Comparison of ENCODE assay signal across 1 cellular context in the genomic region with DNA sequence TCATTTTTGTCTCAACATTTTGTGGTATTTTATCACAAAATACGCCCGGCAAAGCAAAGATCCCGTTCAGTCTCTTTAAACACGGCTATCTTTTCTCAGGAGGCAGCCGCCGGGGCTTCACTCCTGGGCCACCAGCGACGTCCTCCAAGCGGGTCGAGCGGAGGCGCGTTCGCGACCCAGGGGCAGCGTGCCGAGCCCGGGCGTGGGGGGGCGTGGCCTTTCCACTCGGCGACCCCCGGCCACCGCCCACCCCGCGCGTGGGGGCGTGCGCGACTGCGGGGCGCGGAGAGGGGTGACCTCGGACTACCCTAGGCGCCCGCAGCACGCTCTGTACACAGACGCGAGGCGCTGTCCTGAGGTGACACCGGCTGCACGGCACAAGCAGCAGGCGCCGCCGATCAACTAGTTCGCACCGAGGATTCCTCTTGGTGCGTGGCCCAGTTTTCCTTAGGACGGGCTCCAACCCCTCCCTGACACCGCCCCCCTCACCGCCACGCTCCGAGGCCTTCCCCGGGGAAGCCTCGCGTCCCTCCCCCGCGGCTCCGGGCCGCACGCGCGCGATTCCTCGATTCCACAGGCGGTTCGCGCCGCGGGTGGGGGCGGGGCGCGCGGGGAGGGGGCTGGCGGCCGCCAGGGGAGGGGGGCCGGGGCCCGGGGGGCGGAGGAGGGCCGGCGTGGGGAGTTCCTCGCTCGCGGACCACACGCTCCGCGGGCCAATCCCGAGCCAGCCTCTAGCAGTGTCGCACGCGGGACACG.
A peak's percentile ranks its signal among the peaks of the same experiment; 100 is the strongest.
TF ChIP-seq lines count a peak whose summit lies in the region.

No MANE protein-coding gene starts in this region.

TF ChIP-seq in HepG2, 621 proteins besides CTCF, POLR2A, EP300 and RAD21 (continued from another document and continues in another):
- TF ChIP-seq, protein P1, sequence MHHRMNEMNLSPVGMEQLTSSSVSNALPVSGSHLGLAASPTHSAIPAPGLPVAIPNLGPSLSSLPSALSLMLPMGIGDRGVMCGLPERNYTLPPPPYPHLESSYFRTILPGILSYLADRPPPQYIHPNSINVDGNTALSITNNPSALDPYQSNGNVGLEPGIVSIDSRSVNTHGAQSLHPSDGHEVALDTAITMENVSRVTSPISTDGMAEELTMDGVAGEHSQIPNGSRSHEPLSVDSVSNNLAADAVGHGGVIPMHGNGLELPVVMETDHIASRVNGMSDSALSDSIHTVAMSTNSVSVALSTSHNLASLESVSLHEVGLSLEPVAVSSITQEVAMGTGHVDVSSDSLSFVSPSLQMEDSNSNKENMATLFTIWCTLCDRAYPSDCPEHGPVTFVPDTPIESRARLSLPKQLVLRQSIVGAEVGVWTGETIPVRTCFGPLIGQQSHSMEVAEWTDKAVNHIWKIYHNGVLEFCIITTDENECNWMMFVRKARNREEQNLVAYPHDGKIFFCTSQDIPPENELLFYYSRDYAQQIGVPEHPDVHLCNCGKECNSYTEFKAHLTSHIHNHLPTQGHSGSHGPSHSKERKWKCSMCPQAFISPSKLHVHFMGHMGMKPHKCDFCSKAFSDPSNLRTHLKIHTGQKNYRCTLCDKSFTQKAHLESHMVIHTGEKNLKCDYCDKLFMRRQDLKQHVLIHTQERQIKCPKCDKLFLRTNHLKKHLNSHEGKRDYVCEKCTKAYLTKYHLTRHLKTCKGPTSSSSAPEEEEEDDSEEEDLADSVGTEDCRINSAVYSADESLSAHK (CRISPR knock-in tag; IDR thresholded peaks at IDR 0.05; ENCODE audit: borderline replicate concordance), result no peak
- TF ChIP-seq ZNF841 (CRISPR knock-in tag; IDR thresholded peaks at IDR 0.05; ENCODE audit: borderline replicate concordance), result peak; percentile 68; the same call in 1 of the 2 replicates
- 0 out of 2 replicates have a peak, but pooled peaks have one; percentile 21 for TF ChIP-seq ZNF773 (CRISPR knock-in tag; IDR thresholded peaks at IDR 0.05; ENCODE audit: borderline replicate concordance)
- TF ChIP-seq, protein P2, sequence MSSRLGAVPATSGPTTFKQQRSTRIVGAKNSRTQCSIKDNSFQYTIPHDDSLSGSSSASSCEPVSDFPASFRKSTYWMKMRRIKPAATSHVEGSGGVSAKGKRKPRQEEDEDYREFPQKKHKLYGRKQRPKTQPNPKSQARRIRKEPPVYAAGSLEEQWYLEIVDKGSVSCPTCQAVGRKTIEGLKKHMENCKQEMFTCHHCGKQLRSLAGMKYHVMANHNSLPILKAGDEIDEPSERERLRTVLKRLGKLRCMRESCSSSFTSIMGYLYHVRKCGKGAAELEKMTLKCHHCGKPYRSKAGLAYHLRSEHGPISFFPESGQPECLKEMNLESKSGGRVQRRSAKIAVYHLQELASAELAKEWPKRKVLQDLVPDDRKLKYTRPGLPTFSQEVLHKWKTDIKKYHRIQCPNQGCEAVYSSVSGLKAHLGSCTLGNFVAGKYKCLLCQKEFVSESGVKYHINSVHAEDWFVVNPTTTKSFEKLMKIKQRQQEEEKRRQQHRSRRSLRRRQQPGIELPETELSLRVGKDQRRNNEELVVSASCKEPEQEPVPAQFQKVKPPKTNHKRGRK (CRISPR knock-in tag; IDR thresholded peaks at IDR 0.05), result 0 out of 2 replicates have a peak, but pooled peaks have one; percentile 10
- TF ChIP-seq ZNF782 (CRISPR knock-in tag; IDR thresholded peaks at IDR 0.05; ENCODE audit: borderline replicate concordance), result no peak; the same call in 1 of the 2 replicates
- no peak for TF ChIP-seq TBP (CRISPR knock-in tag; IDR thresholded peaks at IDR 0.05)
- TF ChIP-seq POLR2AphosphoS5 (IDR thresholded peaks at IDR 0.05; ENCODE audit: low read depth, low read length), result peak; percentile 82; the same call in 1 of the 2 replicates
- peak; percentile 93 for TF ChIP-seq ZNF558 (CRISPR knock-in tag; IDR thresholded peaks at IDR 0.05; ENCODE audit: borderline replicate concordance)
- TF ChIP-seq, protein P3, sequence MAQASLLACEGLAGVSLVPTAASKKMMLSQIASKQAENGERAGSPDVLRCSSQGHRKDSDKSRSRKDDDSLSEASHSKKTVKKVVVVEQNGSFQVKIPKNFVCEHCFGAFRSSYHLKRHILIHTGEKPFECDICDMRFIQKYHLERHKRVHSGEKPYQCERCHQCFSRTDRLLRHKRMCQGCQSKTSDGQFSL (CRISPR knock-in tag; IDR thresholded peaks at IDR 0.05), result peak; percentile 42; the same call in 1 of the 2 replicates
- no peak for TF ChIP-seq ZNF263 (CRISPR knock-in tag; IDR thresholded peaks at IDR 0.05)
- TF ChIP-seq ZKSCAN1 (IDR thresholded peaks at IDR 0.05; ENCODE audit: low read length), result no peak
- no peak for TF ChIP-seq PHB2 (IDR thresholded peaks at IDR 0.05; ENCODE audit: partially characterized antibody)
- peak; percentile 17 for TF ChIP-seq HNRNPK (IDR thresholded peaks at IDR 0.05; ENCODE audit: low read depth, low read length, poor library complexity, severe bottlenecking)
- peak; percentile 44 for TF ChIP-seq ARHGAP35 (CRISPR knock-in tag; IDR thresholded peaks at IDR 0.05; ENCODE audit: borderline replicate concordance)
- TF ChIP-seq MIER3 (CRISPR knock-in tag; IDR thresholded peaks at IDR 0.05; ENCODE audit: borderline replicate concordance), result no peak
- no peak for TF ChIP-seq SPEN (CRISPR knock-in tag; IDR thresholded peaks at IDR 0.05; ENCODE audit: low read depth)
- TF ChIP-seq SP4 (CRISPR knock-in tag; IDR thresholded peaks at IDR 0.05), result peak; percentile 69
- TF ChIP-seq, protein P4, sequence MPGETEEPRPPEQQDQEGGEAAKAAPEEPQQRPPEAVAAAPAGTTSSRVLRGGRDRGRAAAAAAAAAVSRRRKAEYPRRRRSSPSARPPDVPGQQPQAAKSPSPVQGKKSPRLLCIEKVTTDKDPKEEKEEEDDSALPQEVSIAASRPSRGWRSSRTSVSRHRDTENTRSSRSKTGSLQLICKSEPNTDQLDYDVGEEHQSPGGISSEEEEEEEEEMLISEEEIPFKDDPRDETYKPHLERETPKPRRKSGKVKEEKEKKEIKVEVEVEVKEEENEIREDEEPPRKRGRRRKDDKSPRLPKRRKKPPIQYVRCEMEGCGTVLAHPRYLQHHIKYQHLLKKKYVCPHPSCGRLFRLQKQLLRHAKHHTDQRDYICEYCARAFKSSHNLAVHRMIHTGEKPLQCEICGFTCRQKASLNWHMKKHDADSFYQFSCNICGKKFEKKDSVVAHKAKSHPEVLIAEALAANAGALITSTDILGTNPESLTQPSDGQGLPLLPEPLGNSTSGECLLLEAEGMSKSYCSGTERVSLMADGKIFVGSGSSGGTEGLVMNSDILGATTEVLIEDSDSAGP (CRISPR knock-in tag; IDR thresholded peaks at IDR 0.05; ENCODE audit: borderline replicate concordance), result no peak
- peak; percentile 68; the same call in 1 of the 2 replicates for TF ChIP-seq ZNF589 (CRISPR knock-in tag; conservative IDR thresholded peaks at IDR 0.05)
- TF ChIP-seq ZNF382 (CRISPR knock-in tag; IDR thresholded peaks at IDR 0.05; ENCODE audit: borderline replicate concordance), result no peak
- peak; percentile 57; the same call in 1 of the 2 replicates for TF ChIP-seq KLF15 (CRISPR knock-in tag; IDR thresholded peaks at IDR 0.05; ENCODE audit: borderline replicate concordance)
- TF ChIP-seq YY1 (IDR thresholded peaks at IDR 0.05; ENCODE audit: insufficient read depth, insufficient replicate concordance, low read depth, low read length), result no peak
- peak; percentile 79 for TF ChIP-seq ZNF616 (CRISPR knock-in tag; IDR thresholded peaks at IDR 0.05; ENCODE audit: low read depth)
- no peak; the same call in 1 of the 2 replicates for TF ChIP-seq ZNF670 (CRISPR knock-in tag; IDR thresholded peaks at IDR 0.05; ENCODE audit: borderline replicate concordance)
- peak; percentile 58 for TF ChIP-seq ZBTB7B (CRISPR knock-in tag; IDR thresholded peaks at IDR 0.05)
- TF ChIP-seq TAF1 (CRISPR knock-in tag; IDR thresholded peaks at IDR 0.05), result no peak; the same call in 1 of the 2 replicates
- TF ChIP-seq TAF15 (IDR thresholded peaks at IDR 0.05; ENCODE audit: low read depth, low read length, poor library complexity, severe bottlenecking), result no peak
- peak; percentile 18; the same call in 1 of the 2 replicates for TF ChIP-seq NFKB2 (CRISPR knock-in tag; IDR thresholded peaks at IDR 0.05; ENCODE audit: borderline replicate concordance)
- no peak for TF ChIP-seq KDM6A (CRISPR knock-in tag; IDR thresholded peaks at IDR 0.05; ENCODE audit: low read depth)
- TF ChIP-seq, protein P5, sequence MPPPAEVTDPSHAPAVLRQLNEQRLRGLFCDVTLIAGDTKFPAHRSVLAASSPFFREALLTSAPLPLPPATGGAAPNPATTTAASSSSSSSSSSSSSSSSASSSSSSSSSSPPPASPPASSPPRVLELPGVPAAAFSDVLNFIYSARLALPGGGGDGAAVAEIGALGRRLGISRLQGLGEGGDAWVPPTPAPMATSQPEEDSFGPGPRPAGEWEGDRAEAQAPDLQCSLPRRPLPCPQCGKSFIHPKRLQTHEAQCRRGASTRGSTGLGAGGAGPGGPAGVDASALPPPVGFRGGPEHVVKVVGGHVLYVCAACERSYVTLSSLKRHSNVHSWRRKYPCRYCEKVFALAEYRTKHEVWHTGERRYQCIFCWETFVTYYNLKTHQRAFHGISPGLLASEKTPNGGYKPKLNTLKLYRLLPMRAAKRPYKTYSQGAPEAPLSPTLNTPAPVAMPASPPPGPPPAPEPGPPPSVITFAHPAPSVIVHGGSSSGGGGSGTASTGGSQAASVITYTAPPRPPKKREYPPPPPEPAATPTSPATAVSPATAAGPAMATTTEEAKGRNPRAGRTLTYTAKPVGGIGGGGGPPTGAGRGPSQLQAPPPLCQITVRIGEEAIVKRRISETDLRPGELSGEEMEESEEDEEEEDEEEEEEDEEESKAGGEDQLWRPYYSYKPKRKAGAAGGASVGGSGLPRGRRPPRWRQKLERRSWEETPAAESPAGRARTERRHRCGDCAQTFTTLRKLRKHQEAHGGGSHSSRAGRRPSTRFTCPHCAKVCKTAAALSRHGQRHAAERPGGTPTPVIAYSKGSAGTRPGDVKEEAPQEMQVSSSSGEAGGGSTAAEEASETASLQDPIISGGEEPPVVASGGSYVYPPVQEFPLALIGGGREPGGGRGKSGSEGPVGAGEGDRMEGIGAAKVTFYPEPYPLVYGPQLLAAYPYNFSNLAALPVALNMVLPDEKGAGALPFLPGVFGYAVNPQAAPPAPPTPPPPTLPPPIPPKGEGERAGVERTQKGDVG (CRISPR knock-in tag; IDR thresholded peaks at IDR 0.05; ENCODE audit: borderline replicate concordance), result no peak
- TF ChIP-seq ZNF460 (CRISPR knock-in tag; IDR thresholded peaks at IDR 0.05; ENCODE audit: borderline replicate concordance), result no peak
- TF ChIP-seq, protein P6, sequence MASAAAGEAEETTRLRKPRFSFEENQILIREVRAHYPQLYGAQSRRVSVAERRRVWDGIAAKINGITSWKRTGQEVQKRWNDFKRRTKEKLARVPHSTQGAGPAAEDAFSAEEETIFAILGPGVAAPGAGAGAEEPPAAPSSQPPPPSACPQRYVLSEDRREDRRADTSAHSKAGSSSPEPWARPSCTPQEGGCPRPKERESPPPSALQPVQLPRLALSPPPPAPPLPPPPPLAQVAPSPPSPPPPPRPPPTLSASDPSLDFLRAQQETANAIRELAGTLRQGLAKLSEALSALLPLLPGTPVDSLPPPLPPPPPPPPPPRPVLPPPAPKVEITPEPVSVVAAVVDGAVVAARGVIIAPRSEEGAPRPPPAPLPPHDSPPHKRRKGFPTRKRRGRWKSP (CRISPR knock-in tag; IDR thresholded peaks at IDR 0.05), result peak; percentile 46; the same call in 1 of the 2 replicates
- no peak for TF ChIP-seq CREB1 (IDR thresholded peaks at IDR 0.05)
- TF ChIP-seq CREB1 (CRISPR knock-in tag; IDR thresholded peaks at IDR 0.05), result no peak
- TF ChIP-seq BRD4 (CRISPR knock-in tag; IDR thresholded peaks at IDR 0.05), result no peak
- peak; percentile 23; the same call in 1 of the 2 replicates for TF ChIP-seq ZNF709 (CRISPR knock-in tag; IDR thresholded peaks at IDR 0.05)
- TF ChIP-seq ZNF556 (CRISPR knock-in tag; IDR thresholded peaks at IDR 0.05; ENCODE audit: borderline replicate concordance), result no peak
- no peak for TF ChIP-seq ZNF768 (CRISPR knock-in tag; IDR thresholded peaks at IDR 0.05)
- peak; percentile 81; the same call in 1 of the 2 replicates for TF ChIP-seq ZNF766 (CRISPR knock-in tag; IDR thresholded peaks at IDR 0.05; ENCODE audit: borderline replicate concordance)
- TF ChIP-seq AKAP8 (CRISPR knock-in tag; IDR thresholded peaks at IDR 0.05), result 0 out of 2 replicates have a peak, but pooled peaks have one; percentile 54
- no peak; the same call in 1 of the 2 replicates for TF ChIP-seq ZBTB21 (CRISPR knock-in tag; IDR thresholded peaks at IDR 0.05)
- TF ChIP-seq NFIB (CRISPR knock-in tag; IDR thresholded peaks at IDR 0.05; ENCODE audit: borderline replicate concordance), result no peak
